Comparison of ENCODE assay signal across 1 cellular context in the genomic region with DNA sequence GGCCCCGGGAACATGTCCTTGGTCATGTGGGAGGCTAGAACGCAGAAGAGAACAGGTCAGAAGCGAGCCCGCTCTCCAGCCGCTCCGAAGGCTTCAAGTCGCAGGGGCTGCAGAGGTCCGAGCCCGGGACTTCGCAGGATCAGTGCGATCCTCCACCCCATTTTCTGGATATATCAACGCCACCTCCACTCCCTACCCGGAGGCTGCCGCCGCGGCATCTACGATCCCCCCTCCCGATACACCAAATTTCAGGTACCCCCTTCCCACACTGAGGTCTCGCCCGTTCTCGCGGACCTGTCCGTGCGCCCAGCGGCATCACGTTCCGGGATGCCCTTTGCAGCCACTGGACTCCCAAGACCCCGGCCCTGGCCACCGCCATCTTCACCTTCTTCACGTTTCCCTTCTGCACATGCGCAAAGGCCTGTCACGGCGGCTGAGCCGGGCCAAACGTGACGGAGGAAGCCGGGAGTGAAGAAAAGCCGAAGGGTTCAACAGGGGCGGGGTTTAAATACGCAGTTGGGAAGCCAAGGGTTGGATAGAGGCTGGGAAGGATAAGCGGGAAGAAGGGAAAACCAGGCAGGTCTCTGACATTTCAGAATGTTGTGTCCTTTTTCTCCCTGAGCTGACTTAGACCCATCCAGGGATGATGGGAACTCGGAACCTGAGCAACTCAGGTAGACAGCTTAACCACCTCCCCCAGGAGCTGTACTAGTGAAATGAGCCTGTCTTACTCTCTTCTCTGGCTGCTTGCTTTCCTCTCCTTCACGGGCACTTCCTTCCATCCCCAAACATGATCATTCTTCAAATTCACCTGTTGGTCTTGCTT.
TF ChIP-seq lines count a peak whose summit lies in the region.

A gene (minus strand): TSS at position 399 of the 826 bp plus-strand sequence. CDS start 20 bp downstream, at position 379.

TF ChIP-seq in HepG2, 621 proteins besides CTCF, POLR2A, EP300 and RAD21 (continued from another document and continues in another):
- no peak for TF ChIP-seq AKAP8 (CRISPR knock-in tag; IDR thresholded peaks at IDR 0.05)
- no peak for TF ChIP-seq ZNF264 (CRISPR knock-in tag; IDR thresholded peaks at IDR 0.05)
- TF ChIP-seq ZNF101 (CRISPR knock-in tag; IDR thresholded peaks at IDR 0.05; ENCODE audit: borderline replicate concordance, low read depth) = no peak
- no peak; the same call in 1 of the 2 replicates for TF ChIP-seq MIXL1 (CRISPR knock-in tag; IDR thresholded peaks at IDR 0.05)
- no peak for TF ChIP-seq GTF3A (CRISPR knock-in tag; conservative IDR thresholded peaks at IDR 0.05)
- TF ChIP-seq ZNF780A (CRISPR knock-in tag; IDR thresholded peaks at IDR 0.05) = no peak
- TF ChIP-seq ZNF572 (CRISPR knock-in tag; IDR thresholded peaks at IDR 0.05) = peak; percentile 26; the same call in 1 of the 2 replicates
- TF ChIP-seq ZSCAN31 (CRISPR knock-in tag; IDR thresholded peaks at IDR 0.05; ENCODE audit: low read depth) = no peak
- no peak for TF ChIP-seq GFI1 (CRISPR knock-in tag; IDR thresholded peaks at IDR 0.05; ENCODE audit: borderline replicate concordance)
- TF ChIP-seq, protein P1, sequence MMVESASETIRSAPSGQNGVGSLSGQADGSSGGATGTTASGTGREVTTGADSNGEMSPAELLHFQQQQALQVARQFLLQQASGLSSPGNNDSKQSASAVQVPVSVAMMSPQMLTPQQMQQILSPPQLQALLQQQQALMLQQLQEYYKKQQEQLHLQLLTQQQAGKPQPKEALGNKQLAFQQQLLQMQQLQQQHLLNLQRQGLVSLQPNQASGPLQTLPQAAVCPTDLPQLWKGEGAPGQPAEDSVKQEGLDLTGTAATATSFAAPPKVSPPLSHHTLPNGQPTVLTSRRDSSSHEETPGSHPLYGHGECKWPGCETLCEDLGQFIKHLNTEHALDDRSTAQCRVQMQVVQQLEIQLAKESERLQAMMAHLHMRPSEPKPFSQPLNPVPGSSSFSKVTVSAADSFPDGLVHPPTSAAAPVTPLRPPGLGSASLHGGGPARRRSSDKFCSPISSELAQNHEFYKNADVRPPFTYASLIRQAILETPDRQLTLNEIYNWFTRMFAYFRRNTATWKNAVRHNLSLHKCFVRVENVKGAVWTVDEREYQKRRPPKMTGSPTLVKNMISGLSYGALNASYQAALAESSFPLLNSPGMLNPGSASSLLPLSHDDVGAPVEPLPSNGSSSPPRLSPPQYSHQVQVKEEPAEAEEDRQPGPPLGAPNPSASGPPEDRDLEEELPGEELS (CRISPR knock-in tag; IDR thresholded peaks at IDR 0.05) = no peak
- TF ChIP-seq, protein P2, sequence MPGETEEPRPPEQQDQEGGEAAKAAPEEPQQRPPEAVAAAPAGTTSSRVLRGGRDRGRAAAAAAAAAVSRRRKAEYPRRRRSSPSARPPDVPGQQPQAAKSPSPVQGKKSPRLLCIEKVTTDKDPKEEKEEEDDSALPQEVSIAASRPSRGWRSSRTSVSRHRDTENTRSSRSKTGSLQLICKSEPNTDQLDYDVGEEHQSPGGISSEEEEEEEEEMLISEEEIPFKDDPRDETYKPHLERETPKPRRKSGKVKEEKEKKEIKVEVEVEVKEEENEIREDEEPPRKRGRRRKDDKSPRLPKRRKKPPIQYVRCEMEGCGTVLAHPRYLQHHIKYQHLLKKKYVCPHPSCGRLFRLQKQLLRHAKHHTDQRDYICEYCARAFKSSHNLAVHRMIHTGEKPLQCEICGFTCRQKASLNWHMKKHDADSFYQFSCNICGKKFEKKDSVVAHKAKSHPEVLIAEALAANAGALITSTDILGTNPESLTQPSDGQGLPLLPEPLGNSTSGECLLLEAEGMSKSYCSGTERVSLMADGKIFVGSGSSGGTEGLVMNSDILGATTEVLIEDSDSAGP (CRISPR knock-in tag; IDR thresholded peaks at IDR 0.05; ENCODE audit: borderline replicate concordance) = peak; percentile 55; the same call in 1 of the 2 replicates
- no peak for TF ChIP-seq MXI1 (IDR thresholded peaks at IDR 0.05; ENCODE audit: borderline replicate concordance, low read depth, low read length)
- TF ChIP-seq, protein P3, sequence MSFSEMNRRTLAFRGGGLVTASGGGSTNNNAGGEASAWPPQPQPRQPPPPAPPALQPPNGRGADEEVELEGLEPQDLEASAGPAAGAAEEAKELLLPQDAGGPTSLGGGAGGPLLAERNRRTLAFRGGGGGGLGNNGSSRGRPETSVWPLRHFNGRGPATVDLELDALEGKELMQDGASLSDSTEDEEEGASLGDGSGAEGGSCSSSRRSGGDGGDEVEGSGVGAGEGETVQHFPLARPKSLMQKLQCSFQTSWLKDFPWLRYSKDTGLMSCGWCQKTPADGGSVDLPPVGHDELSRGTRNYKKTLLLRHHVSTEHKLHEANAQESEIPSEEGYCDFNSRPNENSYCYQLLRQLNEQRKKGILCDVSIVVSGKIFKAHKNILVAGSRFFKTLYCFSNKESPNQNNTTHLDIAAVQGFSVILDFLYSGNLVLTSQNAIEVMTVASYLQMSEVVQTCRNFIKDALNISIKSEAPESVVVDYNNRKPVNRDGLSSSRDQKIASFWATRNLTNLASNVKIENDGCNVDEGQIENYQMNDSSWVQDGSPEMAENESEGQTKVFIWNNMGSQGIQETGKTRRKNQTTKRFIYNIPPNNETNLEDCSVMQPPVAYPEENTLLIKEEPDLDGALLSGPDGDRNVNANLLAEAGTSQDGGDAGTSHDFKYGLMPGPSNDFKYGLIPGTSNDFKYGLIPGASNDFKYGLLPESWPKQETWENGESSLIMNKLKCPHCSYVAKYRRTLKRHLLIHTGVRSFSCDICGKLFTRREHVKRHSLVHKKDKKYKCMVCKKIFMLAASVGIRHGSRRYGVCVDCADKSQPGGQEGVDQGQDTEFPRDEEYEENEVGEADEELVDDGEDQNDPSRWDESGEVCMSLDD (CRISPR knock-in tag; IDR thresholded peaks at IDR 0.05; ENCODE audit: borderline replicate concordance) = no peak
- TF ChIP-seq, protein P4, sequence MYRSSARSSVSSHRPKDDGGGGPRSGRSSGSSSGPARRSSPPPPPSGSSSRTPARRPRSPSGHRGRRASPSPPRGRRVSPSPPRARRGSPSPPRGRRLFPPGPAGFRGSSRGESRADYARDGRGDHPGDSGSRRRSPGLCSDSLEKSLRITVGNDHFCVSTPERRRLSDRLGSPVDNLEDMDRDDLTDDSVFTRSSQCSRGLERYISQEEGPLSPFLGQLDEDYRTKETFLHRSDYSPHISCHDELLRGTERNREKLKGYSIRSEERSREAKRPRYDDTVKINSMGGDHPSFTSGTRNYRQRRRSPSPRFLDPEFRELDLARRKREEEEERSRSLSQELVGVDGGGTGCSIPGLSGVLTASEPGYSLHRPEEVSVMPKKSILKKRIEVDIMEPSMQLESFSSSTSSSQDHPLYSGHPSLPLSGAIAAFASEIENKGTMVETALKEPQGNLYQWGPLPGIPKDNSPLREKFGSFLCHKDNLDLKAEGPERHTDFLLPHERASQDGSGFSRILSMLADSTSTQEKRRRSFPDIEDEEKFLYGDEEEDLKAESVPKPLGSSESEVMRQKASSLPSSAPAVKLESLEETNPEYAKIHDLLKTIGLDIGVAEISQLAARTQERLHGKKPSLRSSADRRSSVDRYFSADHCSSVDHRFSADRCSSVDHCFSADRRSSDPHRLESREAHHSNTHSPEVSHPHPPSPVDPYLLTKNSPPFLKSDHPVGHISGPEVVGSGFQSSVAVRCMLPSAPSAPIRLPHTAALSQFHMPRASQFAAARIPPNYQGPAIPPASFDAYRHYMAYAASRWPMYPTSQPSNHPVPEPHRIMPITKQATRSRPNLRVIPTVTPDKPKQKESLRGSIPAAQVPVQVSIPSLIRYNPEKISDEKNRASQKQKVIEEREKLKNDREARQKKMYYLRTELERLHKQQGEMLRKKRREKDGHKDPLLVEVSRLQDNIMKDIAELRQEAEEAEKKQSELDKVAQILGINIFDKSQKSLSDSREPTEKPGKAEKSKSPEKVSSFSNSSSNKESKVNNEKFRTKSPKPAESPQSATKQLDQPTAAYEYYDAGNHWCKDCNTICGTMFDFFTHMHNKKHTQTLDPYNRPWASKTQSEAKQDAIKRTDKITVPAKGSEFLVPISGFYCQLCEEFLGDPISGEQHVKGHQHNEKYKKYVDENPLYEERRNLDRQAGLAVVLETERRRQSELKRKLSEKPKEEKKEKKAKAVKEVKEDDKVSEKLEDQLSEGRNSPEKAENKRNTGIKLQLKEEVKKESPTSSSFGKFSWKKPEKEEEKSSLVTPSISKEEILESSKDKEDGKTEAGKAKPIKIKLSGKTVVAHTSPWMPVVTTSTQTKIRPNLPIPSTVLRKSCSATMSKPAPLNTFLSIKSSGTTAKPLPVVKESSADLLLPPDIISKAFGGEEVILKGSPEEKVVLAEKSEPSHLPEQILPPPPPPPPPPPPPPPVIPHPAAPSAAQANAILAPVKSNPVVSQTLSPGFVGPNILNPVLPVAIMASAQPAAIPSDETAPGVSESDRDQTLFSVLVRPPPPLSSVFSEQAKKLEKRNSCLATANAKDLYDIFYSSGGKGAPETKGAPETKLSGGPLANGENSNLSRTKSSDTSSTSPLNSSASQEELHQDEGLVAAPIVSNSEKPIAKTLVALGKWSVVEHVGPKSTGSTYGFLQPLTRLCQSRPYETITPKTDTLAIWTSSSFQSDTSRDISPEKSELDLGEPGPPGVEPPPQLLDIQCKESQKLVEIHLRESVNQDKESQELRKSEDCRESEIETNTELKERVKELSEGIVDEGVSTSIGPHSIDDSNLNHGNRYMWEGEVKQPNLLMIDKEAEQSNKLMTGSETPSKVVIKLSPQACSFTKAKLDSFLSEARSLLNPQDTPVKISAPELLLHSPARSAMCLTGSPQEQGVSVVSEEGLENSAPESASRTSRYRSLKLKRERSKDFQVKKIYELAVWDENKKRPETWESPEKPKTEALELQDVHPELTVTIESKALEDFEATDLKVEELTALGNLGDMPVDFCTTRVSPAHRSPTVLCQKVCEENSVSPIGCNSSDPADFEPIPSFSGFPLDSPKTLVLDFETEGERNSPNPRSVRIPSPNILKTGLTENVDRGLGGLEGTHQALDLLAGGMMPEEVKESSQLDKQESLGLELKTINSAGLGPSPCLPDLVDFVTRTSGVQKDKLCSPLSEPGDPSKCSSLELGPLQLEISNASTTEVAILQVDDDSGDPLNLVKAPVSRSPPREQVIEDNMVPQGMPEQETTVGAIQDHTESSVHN (CRISPR knock-in tag; IDR thresholded peaks at IDR 0.05) = no peak
- no peak for TF ChIP-seq SATB2 (CRISPR knock-in tag; IDR thresholded peaks at IDR 0.05)
- TF ChIP-seq, protein P5, sequence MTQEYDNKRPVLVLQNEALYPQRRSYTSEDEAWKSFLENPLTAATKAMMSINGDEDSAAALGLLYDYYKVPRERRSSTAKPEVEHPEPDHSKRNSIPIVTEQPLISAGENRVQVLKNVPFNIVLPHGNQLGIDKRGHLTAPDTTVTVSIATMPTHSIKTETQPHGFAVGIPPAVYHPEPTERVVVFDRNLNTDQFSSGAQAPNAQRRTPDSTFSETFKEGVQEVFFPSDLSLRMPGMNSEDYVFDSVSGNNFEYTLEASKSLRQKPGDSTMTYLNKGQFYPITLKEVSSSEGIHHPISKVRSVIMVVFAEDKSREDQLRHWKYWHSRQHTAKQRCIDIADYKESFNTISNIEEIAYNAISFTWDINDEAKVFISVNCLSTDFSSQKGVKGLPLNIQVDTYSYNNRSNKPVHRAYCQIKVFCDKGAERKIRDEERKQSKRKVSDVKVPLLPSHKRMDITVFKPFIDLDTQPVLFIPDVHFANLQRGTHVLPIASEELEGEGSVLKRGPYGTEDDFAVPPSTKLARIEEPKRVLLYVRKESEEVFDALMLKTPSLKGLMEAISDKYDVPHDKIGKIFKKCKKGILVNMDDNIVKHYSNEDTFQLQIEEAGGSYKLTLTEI (CRISPR knock-in tag; conservative IDR thresholded peaks at IDR 0.05) = no peak
- TF ChIP-seq HNRNPUL1 (IDR thresholded peaks at IDR 0.05; ENCODE audit: low read depth, low read length) = no peak
- TF ChIP-seq HOXD1 (CRISPR knock-in tag; IDR thresholded peaks at IDR 0.05) = no peak
- TF ChIP-seq NR2F6 (IDR thresholded peaks at IDR 0.05) = no peak
- no peak for TF ChIP-seq NR2F6 (CRISPR knock-in tag; IDR thresholded peaks at IDR 0.05)
- no peak; the same call in 1 of the 2 replicates for TF ChIP-seq ZSCAN21 (CRISPR knock-in tag; IDR thresholded peaks at IDR 0.05; ENCODE audit: borderline replicate concordance)
- TF ChIP-seq ZMYM4 (CRISPR knock-in tag; IDR thresholded peaks at IDR 0.05) = peak; percentile 43; the same call in 1 of the 2 replicates
- TF ChIP-seq HOXA3 (CRISPR knock-in tag; IDR thresholded peaks at IDR 0.05) = peak; percentile 73
- TF ChIP-seq AGO2 (optimal IDR thresholded peaks at IDR 0.05; ENCODE audit: low read depth, low read length) = no peak
- TF ChIP-seq, protein P6, sequence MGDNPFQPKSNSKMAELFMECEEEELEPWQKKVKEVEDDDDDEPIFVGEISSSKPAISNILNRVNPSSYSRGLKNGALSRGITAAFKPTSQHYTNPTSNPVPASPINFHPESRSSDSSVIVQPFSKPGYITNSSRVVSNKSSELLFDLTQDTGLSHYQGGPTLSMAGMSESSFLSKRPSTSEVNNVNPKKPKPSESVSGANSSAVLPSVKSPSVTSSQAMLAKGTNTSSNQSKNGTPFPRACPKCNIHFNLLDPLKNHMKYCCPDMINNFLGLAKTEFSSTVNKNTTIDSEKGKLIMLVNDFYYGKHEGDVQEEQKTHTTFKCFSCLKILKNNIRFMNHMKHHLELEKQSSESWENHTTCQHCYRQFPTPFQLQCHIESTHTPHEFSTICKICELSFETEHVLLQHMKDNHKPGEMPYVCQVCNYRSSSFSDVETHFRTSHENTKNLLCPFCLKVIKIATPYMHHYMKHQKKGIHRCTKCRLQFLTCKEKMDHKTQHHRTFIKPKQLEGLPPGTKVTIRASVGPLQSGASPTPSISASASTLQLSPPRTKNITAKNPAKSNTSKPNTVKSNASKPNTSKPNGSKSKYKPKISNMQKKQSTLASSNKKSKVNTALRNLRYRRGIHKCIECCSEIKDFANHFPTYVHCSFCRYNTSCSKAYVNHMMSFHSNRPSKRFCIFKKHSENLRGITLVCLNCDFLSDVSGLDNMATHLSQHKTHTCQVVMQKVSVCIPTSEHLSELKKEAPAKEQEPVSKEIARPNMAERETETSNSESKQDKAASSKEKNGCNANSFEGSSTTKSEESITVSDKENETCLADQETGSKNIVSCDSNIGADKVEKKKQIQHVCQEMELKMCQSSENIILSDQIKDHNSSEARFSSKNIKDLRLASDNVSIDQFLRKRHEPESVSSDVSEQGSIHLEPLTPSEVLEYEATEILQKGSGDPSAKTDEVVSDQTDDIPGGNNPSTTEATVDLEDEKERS (CRISPR knock-in tag; IDR thresholded peaks at IDR 0.05) = peak; percentile 65
- TF ChIP-seq HIVEP1 (CRISPR knock-in tag; IDR thresholded peaks at IDR 0.05) = no peak
- no peak for TF ChIP-seq ZNF205 (CRISPR knock-in tag; IDR thresholded peaks at IDR 0.05)
- TF ChIP-seq, protein P7, sequence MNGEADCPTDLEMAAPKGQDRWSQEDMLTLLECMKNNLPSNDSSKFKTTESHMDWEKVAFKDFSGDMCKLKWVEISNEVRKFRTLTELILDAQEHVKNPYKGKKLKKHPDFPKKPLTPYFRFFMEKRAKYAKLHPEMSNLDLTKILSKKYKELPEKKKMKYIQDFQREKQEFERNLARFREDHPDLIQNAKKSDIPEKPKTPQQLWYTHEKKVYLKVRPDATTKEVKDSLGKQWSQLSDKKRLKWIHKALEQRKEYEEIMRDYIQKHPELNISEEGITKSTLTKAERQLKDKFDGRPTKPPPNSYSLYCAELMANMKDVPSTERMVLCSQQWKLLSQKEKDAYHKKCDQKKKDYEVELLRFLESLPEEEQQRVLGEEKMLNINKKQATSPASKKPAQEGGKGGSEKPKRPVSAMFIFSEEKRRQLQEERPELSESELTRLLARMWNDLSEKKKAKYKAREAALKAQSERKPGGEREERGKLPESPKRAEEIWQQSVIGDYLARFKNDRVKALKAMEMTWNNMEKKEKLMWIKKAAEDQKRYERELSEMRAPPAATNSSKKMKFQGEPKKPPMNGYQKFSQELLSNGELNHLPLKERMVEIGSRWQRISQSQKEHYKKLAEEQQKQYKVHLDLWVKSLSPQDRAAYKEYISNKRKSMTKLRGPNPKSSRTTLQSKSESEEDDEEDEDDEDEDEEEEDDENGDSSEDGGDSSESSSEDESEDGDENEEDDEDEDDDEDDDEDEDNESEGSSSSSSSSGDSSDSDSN (CRISPR knock-in tag; IDR thresholded peaks at IDR 0.05) = no peak
- peak; percentile 35; the same call in 1 of the 2 replicates for TF ChIP-seq ZNF607 (CRISPR knock-in tag; IDR thresholded peaks at IDR 0.05; ENCODE audit: borderline replicate concordance)
- no peak for TF ChIP-seq ZBTB1 (CRISPR knock-in tag; IDR thresholded peaks at IDR 0.05; ENCODE audit: borderline replicate concordance)
- peak; percentile 63; the same call in 1 of the 2 replicates for TF ChIP-seq ZFY (CRISPR knock-in tag; IDR thresholded peaks at IDR 0.05)
